In genomic region chr5:73983661-73984060, GRCh38 we compare ENCODE assay signal across 15 cellular contexts.
DNase-seq lines count a peak whose midpoint lies in the region; ATAC-seq and TF ChIP-seq lines count a peak whose summit lies in the region.
"Had no signal": no experiment of that assay in that cellular context is flagged by ENCODE, and none has a peak within 500 bp of the region (broad histone marks: within the 10 kb centered on the region; RNA-seq: fewer than 3 reads in every experiment).

No MANE protein-coding gene starts in this region.

- no peak for TF ChIP-seq CTCF in prostate gland (IDR thresholded peaks at IDR 0.05)

- ATAC-seq in esophagus mucosa = peak; percentile 44
- ATAC-seq in HG02840 (IDR thresholded peaks at IDR 0.05; ENCODE audit: low FRiP score, unreplicated experiment) = no peak
- ATAC-seq: GM12878, HCT116 had no signal

- 55% methylated on average over 1 of the region's 1 CpG for WGBS in prostate gland

- H3K4me1 ChIP-seq in prostate gland (replicated peaks) = no peaks in the 10 kb centered on the region

- no peaks in the 10 kb centered on the region for H3K9me3 ChIP-seq in prostate gland

- DNase-seq in astrocyte of the hippocampus (ENCODE audit: low read depth, low spot score) (peak; percentile 29), kidney tubule cell (ENCODE audit: low spot score) (peak; percentile 9), prostate gland (ENCODE audit: low spot score) (peak; percentile 16)
- no peak for DNase-seq in effector CD4-positive, alpha-beta T cell
- no peak for DNase-seq in effector CD8-positive, alpha-beta T cell (lab: John Stamatoyannopoulos, UW)
- DNase-seq: ACHN; C1 segment of cervical spinal cord; Calu3; CD4-positive, alpha-beta T cell; DMS79; GM23248 had no signal

- TF ChIP-seq POLR2A in prostate gland (IDR thresholded peaks at IDR 0.05) = no peak

- no peak overlapping the region for H3K4me3 ChIP-seq in prostate gland
- H3K4me3 ChIP-seq: GM12878, GM23248 had no signal

- intact Hi-C loops in prostate gland (cut with DNase I) = no loop called here

- no peaks in the 10 kb centered on the region for H3K36me3 ChIP-seq in prostate gland

- no peaks in the 10 kb centered on the region for H3K27me3 ChIP-seq in prostate gland (replicated peaks; ENCODE audit: insufficient read depth)

- H3K27ac ChIP-seq in prostate gland = no peak overlapping the region
- H3K27ac ChIP-seq: GM23248 had no signal

Comparison
In these comparisons a context has a peak if more than half of its experiments do, and no peak if none do; other contexts are left out.
1. DNase-seq: peak in astrocyte of the hippocampus (single experiment), kidney tubule cell (single experiment) and prostate gland (single experiment); none in effector CD4-positive, alpha-beta T cell (single experiment) and effector CD8-positive, alpha-beta T cell (single experiment).